ENCODE assay signal across 8 cellular contexts in genomic region chr4:176277162-176277904, GRCh38. TPM values are rescaled to one million over a fixed set of nuclear protein-coding genes. Genes with fewer than 3 reads are reported as not detected.
DNase-seq lines count a peak whose midpoint lies in the region; ATAC-seq, FAIRE-seq and TF ChIP-seq lines count a peak whose summit lies in the region.

No MANE protein-coding gene starts in this region.

- H3K27me3 Mint-ChIP-seq in activated CD4-positive, alpha-beta T cell treated with anti-CD3 and anti-CD28 coated beads, Interleukin-2, amount 10 ng/mL, durations not matched to agents 7 days and 5 days, result peaks cover 5% of the 10 kb centered on the region
- H3K27me3 Mint-ChIP-seq in osteocyte (ENCODE audit: unreplicated experiment), result no peaks in the 10 kb centered on the region

- H3K9me3 Mint-ChIP-seq in activated CD4-positive, alpha-beta T cell treated with anti-CD3 and anti-CD28 coated beads, Interleukin-2, amount 10 ng/mL, durations not matched to agents 7 days and 5 days, result no peaks in the 10 kb centered on the region
- no peaks in the 10 kb centered on the region for H3K9me3 Mint-ChIP-seq in osteocyte (ENCODE audit: unreplicated experiment)

- peak; percentile 95 for ATAC-seq in GM18505 (IDR thresholded peaks at IDR 0.05; ENCODE audit: unreplicated experiment)
- ATAC-seq in HG02884 (IDR thresholded peaks at IDR 0.05; ENCODE audit: unreplicated experiment), result peak; percentile 98

- peak; percentile 47 for FAIRE-seq in frontal cortex (lab: Jason Lieb, UNC)

- no peaks in the 10 kb centered on the region for H3K36me3 Mint-ChIP-seq in activated CD4-positive, alpha-beta T cell treated with anti-CD3 and anti-CD28 coated beads, Interleukin-2, amount 10 ng/mL, durations not matched to agents 7 days and 5 days (ENCODE audit: low read depth)
- no peaks in the 10 kb centered on the region for H3K36me3 Mint-ChIP-seq in osteocyte (ENCODE audit: unreplicated experiment)

- H3K4me3 Mint-ChIP-seq in activated CD4-positive, alpha-beta T cell treated with anti-CD3 and anti-CD28 coated beads, Interleukin-2, amount 10 ng/mL, durations not matched to agents 7 days and 5 days, result no peak overlapping the region
- no peak overlapping the region for H3K4me3 Mint-ChIP-seq in osteocyte (ENCODE audit: unreplicated experiment)

- TF ChIP-seq CTCF in AG09309 (IDR thresholded peaks at IDR 0.05; ENCODE audit: control insufficient read depth, insufficient read depth, low read depth, low read length, missing control alignments), result peak; percentile 69
- peak; percentile 71 for TF ChIP-seq CTCF in osteocyte (IDR thresholded peaks at IDR 0.05)

- TF ChIP-seq POLR2A in GM18505 (IDR thresholded peaks at IDR 0.05; ENCODE audit: borderline replicate concordance, extremely low read depth, insufficient read depth, insufficient read length), result no peak

- H3K27ac Mint-ChIP-seq in activated CD4-positive, alpha-beta T cell treated with anti-CD3 and anti-CD28 coated beads, Interleukin-2, amount 10 ng/mL, durations not matched to agents 7 days and 5 days, result no peak overlapping the region
- peak overlapping the region; percentile 39 for H3K27ac Mint-ChIP-seq in osteocyte (ENCODE audit: unreplicated experiment)

- peak; percentile 25 for DNase-seq in AG09309 (ENCODE audit: low read depth)
- DNase-seq in NCI-H2029 (lab: John Stamatoyannopoulos, UW), result peak; percentile 11
- peak; percentile 10 for DNase-seq in activated CD4-positive, alpha-beta T cell treated with anti-CD3 and anti-CD28 coated beads, Interleukin-2, amount 10 ng/mL, durations not matched to agents 7 days and 5 days
- peak in 1 of 2 donors; percentile 36 for DNase-seq in frontal cortex (ENCODE audit: low spot score in 2 of 2)
- DNase-seq in osteocyte (ENCODE audit: extremely low spot score, unreplicated experiment), result no peak
- DNase-seq in T-helper 1 cell, result no peak

- CTCF ChIA-PET in activated CD4-positive, alpha-beta T cell treated with anti-CD3 and anti-CD28 coated beads, Interleukin-2, amount 10 ng/mL, durations not matched to agents 7 days and 5 days (lab: Charles Lee), result no interaction called here

- POLR2A ChIA-PET in activated CD4-positive, alpha-beta T cell treated with anti-CD3 and anti-CD28 coated beads, Interleukin-2, amount 10 ng/mL, durations not matched to agents 7 days and 5 days (lab: Charles Lee), result no interaction called here

- no peak overlapping the region for H3K4me3 ChIP-seq in AG09309 (ENCODE audit: control insufficient read depth, low read depth, low read length)

- H3K4me1 Mint-ChIP-seq in activated CD4-positive, alpha-beta T cell treated with anti-CD3 and anti-CD28 coated beads, Interleukin-2, amount 10 ng/mL, durations not matched to agents 7 days and 5 days, result no peaks in the 10 kb centered on the region
- peaks cover 20% of the 10 kb centered on the region for H3K4me1 Mint-ChIP-seq in osteocyte (ENCODE audit: unreplicated experiment)

RNA-seq across cellular contexts. Expression of gene ASB5, which starts 8.3 kb away (rescaled TPM):
- total RNA-seq in activated CD4-positive, alpha-beta T cell treated with anti-CD3 and anti-CD28 coated beads, Interleukin-2, amount 10 ng/mL, durations not matched to agents 7 days and 5 days, result not detected
- total RNA-seq in frontal cortex (0.41 TPM), osteocyte (0.32 TPM in 1 of 2 replicates, not detected in the other)

RNA-seq across cellular contexts. Expression of gene SPCS3, which starts 42.4 kb away (rescaled TPM):
- 100 to 1,000 TPM; 154 to 186 TPM for total RNA-seq in activated CD4-positive, alpha-beta T cell treated with anti-CD3 and anti-CD28 coated beads, Interleukin-2, amount 10 ng/mL, durations not matched to agents 7 days and 5 days
- total RNA-seq in frontal cortex, result 108 TPM
- total RNA-seq in osteocyte, result 118 and 128 TPM in 2 replicates

Comparison
In these comparisons a context has a peak if more than half of its experiments do, and no peak if none do; other contexts are left out.
1. DNase-seq: peak in AG09309 (single experiment), NCI-H2029 (single experiment) and activated CD4-positive, alpha-beta T cell treated with anti-CD3 and anti-CD28 coated beads, Interleukin-2, amount 10 ng/mL, durations not matched to agents 7 days and 5 days (single experiment); none in osteocyte (single experiment) and T-helper 1 cell (0 of 5).